Comparison of ENCODE assay signal across 10 cellular contexts in genomic region chr14:103418508-103418818, GRCh38. TPM values are rescaled to one million over a fixed set of nuclear protein-coding genes. Genes with fewer than 3 reads are reported as not detected.
DNase-seq lines count a peak whose midpoint lies in the region; ATAC-seq and TF ChIP-seq lines count a peak whose summit lies in the region.
"Had no signal": no experiment of that assay in that cellular context is flagged by ENCODE, and none has a peak within 500 bp of the region (broad histone marks: within the 10 kb centered on the region; RNA-seq: fewer than 3 reads in every experiment).

No MANE protein-coding gene starts in this region.

- H3K27ac Mint-ChIP-seq in activated CD4-positive, alpha-beta T cell treated with anti-CD3 and anti-CD28 coated beads for 36 hours, result peak overlapping the region; percentile 80
- peak overlapping the region; percentile 78 for H3K27ac Mint-ChIP-seq in osteocyte (ENCODE audit: unreplicated experiment)
- H3K27ac Mint-ChIP-seq in CD4-positive, alpha-beta T cell, result no peak overlapping the region
- H3K27ac Mint-ChIP-seq: activated naive CD8-positive, alpha-beta T cell treated with anti-CD3 and anti-CD28 coated beads, Interleukin-2, amount 10 ng/mL, durations not matched to agents 7 days and 5 days had no signal

- DNase-seq in activated CD4-positive, alpha-beta T cell treated with anti-CD3 and anti-CD28 coated beads for 36 hours, result peak; percentile 30
- DNase-seq in activated CD4-positive, alpha-beta T cell treated with anti-CD3 and anti-CD28 coated beads for 4 hours, result no peak
- peak; percentile 90 for DNase-seq in MV-4-11 (lab: John Stamatoyannopoulos, UW)
- DNase-seq in cardiac fibroblast (ENCODE audit: low read depth in 2 of 2), result peak; percentile 76 to 79
- DNase-seq in osteocyte (ENCODE audit: extremely low spot score, unreplicated experiment), result no peak
- no peak for DNase-seq in NCI-H2227 (lab: John Stamatoyannopoulos, UW; ENCODE audit: unreplicated experiment)
- no peak for DNase-seq in CD4-positive, alpha-beta T cell
- DNase-seq: activated naive CD8-positive, alpha-beta T cell treated with anti-CD3 and anti-CD28 coated beads, Interleukin-2, amount 10 ng/mL, durations not matched to agents 7 days and 5 days had no signal

- H3K27me3 ChIP-seq in CD4-positive, alpha-beta T cell (ENCODE audit: control insufficient read depth, insufficient read depth, low read length), result no peaks in the 10 kb centered on the region

- CTCF ChIA-PET in activated CD4-positive, alpha-beta T cell treated with anti-CD3 and anti-CD28 coated beads for 36 hours (lab: Charles Lee), result interaction anchor here (1.4 to 5.8 kb wide), 4 partner anchors 15 to 29 kb away, joined by 3 to 44 read pairs (median 5); no protein-coding TSS in a partner anchor
- CTCF ChIA-PET in CD4-positive, alpha-beta T cell (lab: Charles Lee), result interaction anchor here (0.7 kb wide), 1 partner anchor 33 kb away, joined by 3 read pairs; the partner anchor contains the start of gene MARK3

- H3K27ac ChIP-seq in CD4-positive, alpha-beta T cell (ENCODE audit: low read depth, low read length), result no peak overlapping the region
- H3K27ac ChIP-seq: 22Rv1 had no signal

- no peaks in the 10 kb centered on the region for H3K9me3 Mint-ChIP-seq in activated CD4-positive, alpha-beta T cell treated with anti-CD3 and anti-CD28 coated beads for 36 hours (ENCODE audit: low read depth)
- no peaks in the 10 kb centered on the region for H3K9me3 Mint-ChIP-seq in osteocyte (ENCODE audit: unreplicated experiment)
- no peaks in the 10 kb centered on the region for H3K9me3 Mint-ChIP-seq in CD4-positive, alpha-beta T cell
- H3K9me3 Mint-ChIP-seq: activated naive CD8-positive, alpha-beta T cell treated with anti-CD3 and anti-CD28 coated beads, Interleukin-2, amount 10 ng/mL, durations not matched to agents 7 days and 5 days had no signal

- H3K9me3 ChIP-seq in CD4-positive, alpha-beta T cell (ENCODE audit: control insufficient read depth, low read length), result no peaks in the 10 kb centered on the region

- peaks cover 48% of the 10 kb centered on the region for H3K4me1 Mint-ChIP-seq in activated CD4-positive, alpha-beta T cell treated with anti-CD3 and anti-CD28 coated beads for 36 hours
- H3K4me1 Mint-ChIP-seq in osteocyte (ENCODE audit: unreplicated experiment), result peaks cover 49% of the 10 kb centered on the region
- H3K4me1 Mint-ChIP-seq in CD4-positive, alpha-beta T cell (ENCODE audit: low read depth), result peaks cover 67% of the 10 kb centered on the region

- H3K27me3 Mint-ChIP-seq in activated CD4-positive, alpha-beta T cell treated with anti-CD3 and anti-CD28 coated beads for 36 hours, result no peaks in the 10 kb centered on the region
- H3K27me3 Mint-ChIP-seq in osteocyte (ENCODE audit: unreplicated experiment), result no peaks in the 10 kb centered on the region
- no peaks in the 10 kb centered on the region for H3K27me3 Mint-ChIP-seq in CD4-positive, alpha-beta T cell
- H3K27me3 Mint-ChIP-seq: activated naive CD8-positive, alpha-beta T cell treated with anti-CD3 and anti-CD28 coated beads, Interleukin-2, amount 10 ng/mL, durations not matched to agents 7 days and 5 days had no signal

- no peak overlapping the region for H3K4me3 Mint-ChIP-seq in activated CD4-positive, alpha-beta T cell treated with anti-CD3 and anti-CD28 coated beads for 36 hours
- H3K4me3 Mint-ChIP-seq in osteocyte (ENCODE audit: unreplicated experiment), result no peak overlapping the region
- H3K4me3 Mint-ChIP-seq in CD4-positive, alpha-beta T cell, result no peak overlapping the region
- H3K4me3 Mint-ChIP-seq: activated naive CD8-positive, alpha-beta T cell treated with anti-CD3 and anti-CD28 coated beads, Interleukin-2, amount 10 ng/mL, durations not matched to agents 7 days and 5 days had no signal

- TF ChIP-seq CTCF in cardiac fibroblast (IDR thresholded peaks at IDR 0.05; ENCODE audit: low read depth, low read length) (no peak), osteocyte (IDR thresholded peaks at IDR 0.05) (no peak)
- TF ChIP-seq CTCF in CD4-positive, alpha-beta T cell (IDR thresholded peaks at IDR 0.05), result no peak

- POLR2A ChIA-PET in activated CD4-positive, alpha-beta T cell treated with anti-CD3 and anti-CD28 coated beads for 36 hours (lab: Charles Lee), result no interaction called here
- POLR2A ChIA-PET in CD4-positive, alpha-beta T cell (lab: Charles Lee), result no interaction called here

- peaks cover 23% of the 10 kb centered on the region for H3K36me3 Mint-ChIP-seq in activated CD4-positive, alpha-beta T cell treated with anti-CD3 and anti-CD28 coated beads for 36 hours (ENCODE audit: low read depth)
- peaks cover 18% of the 10 kb centered on the region for H3K36me3 Mint-ChIP-seq in osteocyte (ENCODE audit: unreplicated experiment)
- peaks cover 79% of the 10 kb centered on the region for H3K36me3 Mint-ChIP-seq in CD4-positive, alpha-beta T cell (ENCODE audit: low read depth)

- intact Hi-C loops in activated CD4-positive, alpha-beta T cell treated with anti-CD3 and anti-CD28 coated beads for 36 hours (cut with DNase I, micrococcal nuclease), result no loop called here
- intact Hi-C loops in CD4-positive, alpha-beta T cell (cut with DNase I, micrococcal nuclease), result no loop called here

- peak; percentile 63 for ATAC-seq in activated CD4-positive, alpha-beta T cell treated with anti-CD3 and anti-CD28 coated beads for 36 hours
- no peak for ATAC-seq in CD4-positive, alpha-beta T cell (ENCODE audit: poor library complexity)
- no peak for ATAC-seq in HG02970 (IDR thresholded peaks at IDR 0.05; ENCODE audit: low FRiP score, unreplicated experiment)

- H3K4me3 ChIP-seq in cardiac fibroblast (replicated peaks in 1 of 2; ENCODE audit: low read depth in 2 of 2, low read length in 2 of 2), result no peak overlapping the region

RNA-seq across cellular contexts. Expression of gene MARK3, which starts 33.2 kb away (rescaled TPM):
- total RNA-seq in activated CD4-positive, alpha-beta T cell treated with anti-CD3 and anti-CD28 coated beads for 36 hours, result 10 to 100 TPM; 57.3 to 64.9 TPM
- 81.7 and 84.2 TPM in 2 replicates for total RNA-seq in osteocyte
- total RNA-seq in CD4-positive, alpha-beta T cell, result 100 to 1,000 TPM; 107 TPM

Comparison
In these comparisons a context has a peak if more than half of its experiments do, and no peak if none do; other contexts are left out.
1. DNase-seq: peak in activated CD4-positive, alpha-beta T cell treated with anti-CD3 and anti-CD28 coated beads for 36 hours (single experiment), MV-4-11 (single experiment) and cardiac fibroblast (2 of 2); none in activated CD4-positive, alpha-beta T cell treated with anti-CD3 and anti-CD28 coated beads for 4 hours (0 of 2), osteocyte (single experiment), NCI-H2227 (single experiment) and CD4-positive, alpha-beta T cell (0 of 10).